17 cellular contexts compared by ENCODE assay signal in genomic region chr10:1214882-1215540, GRCh38.
"Had no signal": no experiment of that assay in that cellular context is flagged by ENCODE, and none has a peak within 500 bp of the region (broad histone marks: within the 10 kb centered on the region; RNA-seq: fewer than 3 reads in every experiment).

No MANE protein-coding gene starts in this region.

- ATAC-seq: heart right ventricle, mucosa of descending colon had no signal

- H3K9ac ChIP-seq: neural progenitor cell had no signal

- DNase-seq: cortex of kidney; effector CD8-positive, alpha-beta T cell; heart right ventricle; hypothalamus; left ventricle myocardium inferior; mammary epithelial cell; mucosa of descending colon; occipital lobe; sigmoid colon; stimulated activated CD4-positive, alpha-beta T cell treated with anti-CD3 and anti-CD28 coated beads, Interleukin-12 subunit alpha, Interleukin-12 subunit beta, amount 100 ng/mL, for 4 hours; stimulated activated naive CD4-positive, alpha-beta T cell; trophoblast cell had no signal

- H3K27me3 ChIP-seq: dorsolateral prefrontal cortex, neural progenitor cell, sigmoid colon had no signal

- H3K9me3 ChIP-seq: heart right ventricle, left ventricle myocardium inferior, mucosa of descending colon, sigmoid colon had no signal

- H2AFZ ChIP-seq: neural progenitor cell had no signal

- H3K27ac Mint-ChIP-seq: natural killer cell treated with Interleukin-12 subunit alpha and Interleukin-12 subunit beta and Interleukin-15 and Interleukin-18, amount 100 ng/mL, for 72 hours; neural progenitor cell had no signal

- H3K27me3 Mint-ChIP-seq: central memory CD8-positive, alpha-beta T cell had no signal

- H3K4me3 Mint-ChIP-seq: central memory CD8-positive, alpha-beta T cell; natural killer cell treated with Interleukin-12 subunit alpha and Interleukin-12 subunit beta and Interleukin-15 and Interleukin-18, amount 100 ng/mL, for 72 hours; neural progenitor cell had no signal

- H3K27ac ChIP-seq: heart right ventricle, left ventricle myocardium inferior, neural progenitor cell, sigmoid colon, skin epidermis had no signal

- H3K36me3 Mint-ChIP-seq: natural killer cell treated with Interleukin-12 subunit alpha and Interleukin-12 subunit beta and Interleukin-15 and Interleukin-18, amount 100 ng/mL, for 72 hours; neural progenitor cell had no signal

- H3K9me3 Mint-ChIP-seq: central memory CD8-positive, alpha-beta T cell; natural killer cell treated with Interleukin-12 subunit alpha and Interleukin-12 subunit beta and Interleukin-15 and Interleukin-18, amount 100 ng/mL, for 72 hours had no signal

- H3K4me2 ChIP-seq: neural progenitor cell had no signal

- H3K4me1 ChIP-seq: heart right ventricle, left ventricle myocardium inferior, neural progenitor cell, sigmoid colon had no signal
